Comparison of ENCODE assay signal across 8 cellular contexts in genomic region chr6:13488015-13488895, GRCh38. TPM values are rescaled to one million over a fixed set of nuclear protein-coding genes. Genes with fewer than 3 reads are reported as not detected.
DNase-seq lines count a peak whose midpoint lies in the region; ATAC-seq, FAIRE-seq and TF ChIP-seq lines count a peak whose summit lies in the region.

No MANE protein-coding gene starts in this region.

- no peak overlapping the region for H3K27ac Mint-ChIP-seq in HFFc6
- H3K27ac Mint-ChIP-seq in naive thymus-derived CD8-positive, alpha-beta T cell, result peak overlapping the region in 5 of 10 donors; percentile 26 to 86 (median 68)

- TF ChIP-seq POLR2A in H54 (IDR thresholded peaks at IDR 0.05; ENCODE audit: low read depth, low read length), result no peak

- FAIRE-seq in H54 (lab: Jason Lieb, UNC), result no peak

- DNase-seq in CD1c-positive myeloid dendritic cell (ENCODE audit: extremely low spot score) (peak; percentile 57), HFFc6 (no peak), GM19238 (ENCODE audit: insufficient read length, low spot score) (no peak), H54 (ENCODE audit: insufficient read length, low spot score) (no peak)
- peak; percentile 5 for DNase-seq in activated CD4-positive, alpha-beta T cell treated with anti-CD3 and anti-CD28 coated beads, Interleukin-2, amount 50 U/mL, for 1 hour
- peak in 4 of 10 donors; percentile 12 to 62 (median 24) for DNase-seq in naive thymus-derived CD8-positive, alpha-beta T cell

- no peak for TF ChIP-seq CTCF in HFFc6 (IDR thresholded peaks at IDR 0.05)

- no peaks in the 10 kb centered on the region for H3K36me3 Mint-ChIP-seq in HFFc6 (ENCODE audit: low read depth)
- H3K36me3 Mint-ChIP-seq in naive thymus-derived CD8-positive, alpha-beta T cell, result no peaks in the 10 kb centered on the region

- no peaks in the 10 kb centered on the region for H3K27me3 Mint-ChIP-seq in HFFc6 (ENCODE audit: insufficient read depth)
- peaks cover 0 to 15% (median 9%) of the 10 kb centered on the region in 5 donors for H3K27me3 Mint-ChIP-seq in naive thymus-derived CD8-positive, alpha-beta T cell

- no peaks in the 10 kb centered on the region for H3K9me3 Mint-ChIP-seq in HFFc6
- H3K9me3 Mint-ChIP-seq in naive thymus-derived CD8-positive, alpha-beta T cell, result no peaks in the 10 kb centered on the region

- H3K4me3 Mint-ChIP-seq in HFFc6, result peak overlapping the region; percentile 85
- H3K4me3 Mint-ChIP-seq in naive thymus-derived CD8-positive, alpha-beta T cell, result peak overlapping the region; percentile 81 to 95 (median 90)

- POLR2A ChIA-PET in naive thymus-derived CD8-positive, alpha-beta T cell (lab: Charles Lee), result interaction anchor here (0.6 to 2.2 kb wide), 3 partner anchors 26 to 46 kb away, joined by 3 to 17 read pairs (median 8); no protein-coding TSS in a partner anchor

- peak; percentile 2 for ATAC-seq in esophagus mucosa
- peak; percentile 4 for ATAC-seq in naive thymus-derived CD8-positive, alpha-beta T cell
- no peak for ATAC-seq in HG03439 (IDR thresholded peaks at IDR 0.05; ENCODE audit: unreplicated experiment)

- peaks cover 28% of the 10 kb centered on the region for H3K4me1 Mint-ChIP-seq in HFFc6 (ENCODE audit: low read depth)
- peaks cover 14 to 31% (median 30%) of the 10 kb centered on the region in 4 donors for H3K4me1 Mint-ChIP-seq in naive thymus-derived CD8-positive, alpha-beta T cell

RNA-seq across cellular contexts. Expression of gene GFOD1, which starts 0.9 kb away (rescaled TPM):
- 1 to 10 TPM; 2.3 to 4.7 (median 2.9) TPM for total RNA-seq in HFFc6 (2021; fragmentation: NEBNext Ultra II Directional; extraction: Animal tissue kit (Norgen Biotek cat#: 25700))
- total RNA-seq in esophagus mucosa, result 22.8 TPM
- total RNA-seq in naive thymus-derived CD8-positive, alpha-beta T cell, result 1 to 10 TPM; 1.7 to 2.0 TPM
- 1 to 10 TPM in 1 of 3 donors, under 1 TPM in 2; 0.08 to 1.2 (median 0.88) TPM for polyA plus RNA-seq in naive thymus-derived CD8-positive, alpha-beta T cell

Comparison
In these comparisons a context has a peak if more than half of its experiments do, and no peak if none do; other contexts are left out.
1. DNase-seq: peak in CD1c-positive myeloid dendritic cell (single experiment) and activated CD4-positive, alpha-beta T cell treated with anti-CD3 and anti-CD28 coated beads, Interleukin-2, amount 50 U/mL, for 1 hour (single experiment); none in HFFc6 (single experiment), GM19238 (single experiment) and H54 (single experiment).